13 cellular contexts compared by ENCODE assay signal in genomic region chr3:45907769-45908705, GRCh38. TPM values are rescaled to one million over a fixed set of nuclear protein-coding genes. Genes with fewer than 3 reads are reported as not detected.
A peak's percentile ranks its signal among the peaks of the same experiment; 100 is the strongest.
DNase-seq lines count a peak whose midpoint lies in the region; ATAC-seq and TF ChIP-seq lines count a peak whose summit lies in the region.
"Had no signal": no experiment of that assay in that cellular context is flagged by ENCODE, and none has a peak within 500 bp of the region (broad histone marks: within the 10 kb centered on the region; RNA-seq: fewer than 3 reads in every experiment).

No MANE protein-coding gene starts in this region.

- peaks cover 17% of the 10 kb centered on the region for H3K36me3 Mint-ChIP-seq in activated naive CD4-positive, alpha-beta T cell treated with anti-CD3 and anti-CD28 coated beads, Interleukin-2, amount 10 ng/mL, durations not matched to agents 7 days and 5 days
- H3K36me3 Mint-ChIP-seq in activated CD8-positive, alpha-beta T cell treated with anti-CD3 and anti-CD28 coated beads, Interleukin-2, amount 10 ng/mL, durations not matched to agents 7 days and 5 days (ENCODE audit: low read depth): peaks cover 10% of the 10 kb centered on the region

- no peak for TF ChIP-seq CTCF in foreskin fibroblast (IDR thresholded peaks at IDR 0.05; ENCODE audit: low read depth, low read length)

- peaks cover 33% of the 10 kb centered on the region for H3K4me1 Mint-ChIP-seq in activated naive CD4-positive, alpha-beta T cell treated with anti-CD3 and anti-CD28 coated beads, Interleukin-2, amount 10 ng/mL, durations not matched to agents 7 days and 5 days
- peaks cover 29% of the 10 kb centered on the region for H3K4me1 Mint-ChIP-seq in activated CD8-positive, alpha-beta T cell treated with anti-CD3 and anti-CD28 coated beads, Interleukin-2, amount 10 ng/mL, durations not matched to agents 7 days and 5 days (ENCODE audit: low read depth)

- peak; percentile 56 for DNase-seq in activated naive CD4-positive, alpha-beta T cell treated with anti-CD3 and anti-CD28 coated beads, Interleukin-2, amount 10 ng/mL, durations not matched to agents 7 days and 5 days
- no peak for DNase-seq in activated naive CD4-positive, alpha-beta T cell treated with anti-CD3 and anti-CD28 coated beads, Interleukin-2, amount 50 U/mL, for 16 hours
- DNase-seq in activated CD8-positive, alpha-beta T cell treated with anti-CD3 and anti-CD28 coated beads, Interleukin-2, amount 10 ng/mL, durations not matched to agents 7 days and 5 days: peak; percentile 59
- DNase-seq in foreskin fibroblast (peak; percentile 50 to 78), stromal cell of bone marrow (ENCODE audit: low read depth) (peak; percentile 57)
- DNase-seq: BE2C, H7, Karpas-422, T1000 had no signal

- no peak overlapping the region for H3K4me3 Mint-ChIP-seq in activated naive CD4-positive, alpha-beta T cell treated with anti-CD3 and anti-CD28 coated beads, Interleukin-2, amount 10 ng/mL, durations not matched to agents 7 days and 5 days
- no peak overlapping the region for H3K4me3 Mint-ChIP-seq in activated CD8-positive, alpha-beta T cell treated with anti-CD3 and anti-CD28 coated beads, Interleukin-2, amount 10 ng/mL, durations not matched to agents 7 days and 5 days

- CTCF ChIA-PET in activated naive CD4-positive, alpha-beta T cell treated with anti-CD3 and anti-CD28 coated beads, Interleukin-2, amount 10 ng/mL, durations not matched to agents 7 days and 5 days (lab: Charles Lee): interaction anchor here (1.1 to 1.5 kb wide), 3 partner anchors 12 to 173 kb away, joined by 3 to 5 read pairs (median 4); no protein-coding TSS in a partner anchor
- CTCF ChIA-PET in activated CD8-positive, alpha-beta T cell treated with anti-CD3 and anti-CD28 coated beads, Interleukin-2, amount 10 ng/mL, durations not matched to agents 7 days and 5 days (lab: Charles Lee): interaction anchor here (0.7 to 2.4 kb wide), 5 partner anchors 22 to 205 kb away, joined by 3 to 7 read pairs (median 3); no protein-coding TSS in a partner anchor

- peaks cover 15% of the 10 kb centered on the region for H3K9me3 Mint-ChIP-seq in activated naive CD4-positive, alpha-beta T cell treated with anti-CD3 and anti-CD28 coated beads, Interleukin-2, amount 10 ng/mL, durations not matched to agents 7 days and 5 days
- H3K9me3 Mint-ChIP-seq in activated CD8-positive, alpha-beta T cell treated with anti-CD3 and anti-CD28 coated beads, Interleukin-2, amount 10 ng/mL, durations not matched to agents 7 days and 5 days (ENCODE audit: insufficient read depth): peaks cover 3% of the 10 kb centered on the region

- POLR2A ChIA-PET in activated CD8-positive, alpha-beta T cell treated with anti-CD3 and anti-CD28 coated beads, Interleukin-2, amount 10 ng/mL, durations not matched to agents 7 days and 5 days (lab: Charles Lee): interaction anchor here (0.8 kb wide), 1 partner anchor 12 kb away, joined by 5 read pairs; no protein-coding TSS in a partner anchor

- H3K27me3 Mint-ChIP-seq in activated naive CD4-positive, alpha-beta T cell treated with anti-CD3 and anti-CD28 coated beads, Interleukin-2, amount 10 ng/mL, durations not matched to agents 7 days and 5 days: peaks cover 71% of the 10 kb centered on the region
- peaks cover 29% of the 10 kb centered on the region for H3K27me3 Mint-ChIP-seq in activated CD8-positive, alpha-beta T cell treated with anti-CD3 and anti-CD28 coated beads, Interleukin-2, amount 10 ng/mL, durations not matched to agents 7 days and 5 days (ENCODE audit: low read depth)

- H3K4me3 ChIP-seq in foreskin fibroblast (ENCODE audit: low read depth in 1 of 2, low read length in 2 of 2): no peak overlapping the region

- ATAC-seq in activated CD8-positive, alpha-beta T cell treated with anti-CD3 and anti-CD28 coated beads, Interleukin-2, amount 10 ng/mL, durations not matched to agents 7 days and 5 days: peak; percentile 94
- ATAC-seq in GM18520 (IDR thresholded peaks at IDR 0.05; ENCODE audit: unreplicated experiment) (no peak), HG02763 (IDR thresholded peaks at IDR 0.05; ENCODE audit: unreplicated experiment) (no peak), HG02852 (IDR thresholded peaks at IDR 0.05; ENCODE audit: unreplicated experiment) (no peak)

- H3K27ac Mint-ChIP-seq in activated naive CD4-positive, alpha-beta T cell treated with anti-CD3 and anti-CD28 coated beads, Interleukin-2, amount 10 ng/mL, durations not matched to agents 7 days and 5 days: peak overlapping the region; percentile 44
- peak overlapping the region; percentile 51 for H3K27ac Mint-ChIP-seq in activated CD8-positive, alpha-beta T cell treated with anti-CD3 and anti-CD28 coated beads, Interleukin-2, amount 10 ng/mL, durations not matched to agents 7 days and 5 days

RNA-seq across cellular contexts. Expression of gene CCR9, which starts 21.7 kb away (rescaled TPM):
- total RNA-seq in activated CD8-positive, alpha-beta T cell treated with anti-CD3 and anti-CD28 coated beads, Interleukin-2, amount 10 ng/mL, durations not matched to agents 7 days and 5 days: under 1 TPM in 1 of 2 experiments, not detected in 1; 0.08 TPM
- total RNA-seq: dermis microvascular lymphatic vessel endothelial cell, H7 had no signal

RNA-seq across cellular contexts. Expression of gene CXCR6, which starts 35.2 kb away (rescaled TPM):
- 10 to 100 TPM; 26.5 to 27.6 TPM for total RNA-seq in activated CD8-positive, alpha-beta T cell treated with anti-CD3 and anti-CD28 coated beads, Interleukin-2, amount 10 ng/mL, durations not matched to agents 7 days and 5 days
- total RNA-seq: dermis microvascular lymphatic vessel endothelial cell, H7 had no signal
